ENCODE assay signal across 12 cellular contexts in the genomic region with DNA sequence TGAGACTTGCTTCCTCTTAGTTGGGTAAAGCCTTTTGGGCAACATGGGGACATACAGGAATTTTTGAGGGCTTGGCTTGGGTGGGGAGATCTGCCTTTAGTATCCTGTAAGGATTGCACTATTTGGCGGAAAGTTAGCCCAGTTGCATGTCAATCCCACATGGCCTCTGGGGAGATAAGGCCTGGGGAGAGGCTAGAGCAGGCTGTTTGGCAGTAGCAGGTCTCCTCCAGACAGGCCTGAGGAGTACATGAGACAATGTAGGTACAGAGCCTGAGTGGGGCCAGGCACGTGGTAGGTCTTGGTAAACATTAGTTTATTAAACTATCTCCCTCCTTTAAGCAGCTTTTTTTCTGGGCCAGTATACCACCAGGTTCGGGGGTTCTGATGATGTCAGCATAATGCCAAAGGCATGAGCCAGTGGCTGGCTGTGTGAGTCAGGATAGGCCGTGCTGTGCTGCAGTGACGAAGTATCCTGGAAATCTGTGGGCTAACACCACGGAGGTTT.
DNase-seq lines count a peak whose midpoint lies in the region; ATAC-seq and TF ChIP-seq lines count a peak whose summit lies in the region.
"Had no signal": no experiment of that assay in that cellular context is flagged by ENCODE, and none has a peak within 500 bp of the region (broad histone marks: within the 10 kb centered on the region; RNA-seq: fewer than 3 reads in every experiment).

No MANE protein-coding gene starts in this region.

- 52% methylated on average over 4 of the region's 6 CpGs; no CpG with 5 or more reads in 1 of the 2 experiments for WGBS in IMR-90 (ENCODE audit: extremely low coverage in 2 of 2, insufficient read length in 1 of 2), 2 experiments
- WGBS in transverse colon (ENCODE audit: low coverage in 1 of 2), 2 donors = 53 to 75% methylated on average over 2 to 6 of the region's 6 CpGs

- no peaks in the 10 kb centered on the region for H3K79me1 ChIP-seq in IMR-90 (ENCODE audit: low read depth in 1 of 2, low read length in 2 of 2)

- H2AFZ ChIP-seq in IMR-90 (replicated peaks; ENCODE audit: low read length, poor library complexity) = no peak overlapping the region

- H3K27ac ChIP-seq in IMR-90 (ENCODE audit: insufficient read depth, low read length) (no peak overlapping the region), brain microvascular endothelial cell (no peak overlapping the region), transverse colon (peak overlapping the region; percentile 41 to 65 (median 60))

- peak; percentile 45 for DNase-seq in IMR-90
- DNase-seq in brain microvascular endothelial cell = peak; percentile 66
- peak; percentile 76 for DNase-seq in iris pigment epithelial cell (ENCODE audit: low read depth)
- DNase-seq in transverse colon = no peak
- no peak for DNase-seq in NCI-H2107 treated with DMSO at 0.1 percent for 48 hours (lab: John Stamatoyannopoulos, UW; ENCODE audit: unreplicated experiment)
- DNase-seq in GM10266 (ENCODE audit: extremely low spot score) = no peak
- DNase-seq: activated gamma-delta T cell treated with Interleukin-2 at 50 U/mL for 16 hours; CD4-positive, CD25-positive, alpha-beta regulatory T cell; head of caudate nucleus; NCI-H1105; stimulated activated CD4-positive, alpha-beta T cell treated with anti-CD3 and anti-CD28 coated beads, Interleukin-15, amount 100 ng/mL, for 24 hours had no signal

- no peak for TF ChIP-seq CTCF in IMR-90 (conservative IDR thresholded peaks at IDR 0.05; ENCODE audit: low read depth, low read length)
- no peak for TF ChIP-seq CTCF in brain microvascular endothelial cell (IDR thresholded peaks at IDR 0.05; ENCODE audit: low read depth, low read length, missing control alignments)
- TF ChIP-seq CTCF in transverse colon (IDR thresholded peaks at IDR 0.05) = no peak
- TF ChIP-seq CTCF in GM10266 (IDR thresholded peaks at IDR 0.05; ENCODE audit: control insufficient read depth, insufficient read depth, low read depth, missing control alignments) = no peak

- H2BK20ac ChIP-seq in IMR-90 (ENCODE audit: low read depth, low read length) = no peak overlapping the region

- H4K20me1 ChIP-seq in IMR-90 (ENCODE audit: insufficient read depth, low read length) = no peaks in the 10 kb centered on the region

- intact Hi-C loops in IMR-90 (cut with micrococcal nuclease) = no loop called here
- intact Hi-C loops in transverse colon (cut with DNase I; ENCODE audit: low total_unique reads) = no loop called here

- H3K4ac ChIP-seq in IMR-90 (ENCODE audit: low read depth, low read length) = no peak overlapping the region

- H3K9ac ChIP-seq in IMR-90 (ENCODE audit: low read depth, low read length) = no peak overlapping the region

- no peak overlapping the region for H3K4me3 ChIP-seq in IMR-90 (ENCODE audit: insufficient read depth, low read depth, low read length)
- H3K4me3 ChIP-seq in brain microvascular endothelial cell (ENCODE audit: low read depth, low read length) = no peak overlapping the region
- H3K4me3 ChIP-seq in transverse colon = no peak overlapping the region

- ATAC-seq in IMR-90 (ENCODE audit: low read depth) (peak; percentile 40; the same call in 1 of the 2 replicates), GM18520 (IDR thresholded peaks at IDR 0.05; ENCODE audit: unreplicated experiment) (no peak)

- H3K4me2 ChIP-seq in IMR-90 (ENCODE audit: low read depth, low read length) = no peak overlapping the region

- no peak overlapping the region for H2BK15ac ChIP-seq in IMR-90 (ENCODE audit: low read depth, low read length)

- no peaks in the 10 kb centered on the region for H3K9me3 ChIP-seq in IMR-90 (ENCODE audit: control insufficient read depth, insufficient read depth, low read length)
- H3K9me3 ChIP-seq in transverse colon = no peaks in the 10 kb centered on the region

- no peak overlapping the region for H3K56ac ChIP-seq in IMR-90 (ENCODE audit: extremely low read depth, insufficient read depth, low read length)

- CTCF ChIA-PET in IMR-90 (lab: Yijun Ruan, JAX) = no interaction called here

- H2AK5ac ChIP-seq in IMR-90 (ENCODE audit: low read depth, low read length) = peak overlapping the region; percentile 11; the same call in 1 of the 2 replicates

- no peak overlapping the region for H3K18ac ChIP-seq in IMR-90 (ENCODE audit: low read depth, low read length)

- peaks cover 10% of the 10 kb centered on the region for H3K4me1 ChIP-seq in IMR-90 (ENCODE audit: control insufficient read depth, insufficient read depth, low read length)
- H3K4me1 ChIP-seq in transverse colon = peaks cover 11 to 38% (median 22%) of the 10 kb centered on the region in 4 donors

- H4K5ac ChIP-seq in IMR-90 (ENCODE audit: low read depth, low read length) = no peak overlapping the region

- H2BK5ac ChIP-seq in IMR-90 (ENCODE audit: low read depth, low read length, poor library complexity, severe bottlenecking) = no peak overlapping the region

- TF ChIP-seq EP300 in transverse colon (IDR thresholded peaks at IDR 0.05; ENCODE audit: low read depth) = no peak

- H3K23ac ChIP-seq in IMR-90 (ENCODE audit: low read depth, low read length) = no peak overlapping the region

- H3K14ac ChIP-seq in IMR-90 (replicated peaks; ENCODE audit: low read depth, low read length) = no peak overlapping the region

- no peaks in the 10 kb centered on the region for H3K36me3 ChIP-seq in IMR-90 (ENCODE audit: control insufficient read depth, insufficient read depth, low read length)
- H3K36me3 ChIP-seq in brain microvascular endothelial cell (replicated peaks) = no peaks in the 10 kb centered on the region
- no peaks in the 10 kb centered on the region for H3K36me3 ChIP-seq in transverse colon

- TF ChIP-seq RAD21 in IMR-90 (IDR thresholded peaks at IDR 0.05; ENCODE audit: low read length) = no peak

- no peak overlapping the region for H2AK9ac ChIP-seq in IMR-90 (replicated peaks; ENCODE audit: low read depth, low read length, poor library complexity)

- H4K8ac ChIP-seq in IMR-90 (ENCODE audit: low read depth in 2 of 2, low read length in 2 of 2) = no peak overlapping the region

- no peak overlapping the region for H2BK120ac ChIP-seq in IMR-90 (ENCODE audit: low read depth, low read length)

- H4K91ac ChIP-seq in IMR-90 (ENCODE audit: insufficient read depth, low read depth, low read length) = no peak overlapping the region

- POLR2A ChIA-PET in IMR-90 (lab: Charles Lee; ENCODE audit: unreplicated experiment) = no interaction called here

- H3K9me1 ChIP-seq in IMR-90 (ENCODE audit: insufficient read depth, low read length) = peaks cover 5% of the 10 kb centered on the region

- in situ Hi-C loops in IMR-90 (cut with MboI; ENCODE audit: low sequenced_read_pairs) (no loop called here), brain microvascular endothelial cell (cut with HindIII; ENCODE audit: low pct_ligation_motif_present, low sequenced_read_pairs) (no loop called here), transverse colon (cut with MboI; ENCODE audit: low pct_ligation_motif_present in 1 of 4, low pct_unique_long_range_greater_than_20kb in 1 of 4, low sequenced_read_pairs in 3 of 4) (no loop called here)

- H3K27me3 ChIP-seq in IMR-90 (ENCODE audit: control insufficient read depth, insufficient read depth, low read length) (no peaks in the 10 kb centered on the region), brain microvascular endothelial cell (replicated peaks) (no peaks in the 10 kb centered on the region), transverse colon (no peaks in the 10 kb centered on the region)

- no TSS peak for BruUV-seq in IMR-90 (replicated peaks; lab: Mats Ljungman, UMichigan)

- dilution Hi-C loops in IMR-90 (cut with HindIII; ENCODE audit: low sequenced_read_pairs, unreplicated experiment) = no loop called here

- TF ChIP-seq POLR2A in IMR-90 (IDR thresholded peaks at IDR 0.05; ENCODE audit: low read depth, low read length) = no peak
- TF ChIP-seq POLR2A in transverse colon (IDR thresholded peaks at IDR 0.05) = no peak

TF ChIP-seq in IMR-90, 13 proteins besides CTCF, POLR2A, EP300 and RAD21:
- TF ChIP-seq USF2 (IDR thresholded peaks at IDR 0.05; ENCODE audit: low read depth, low read length) = no peak
- no peak for TF ChIP-seq NFE2L2 (IDR thresholded peaks at IDR 0.05; ENCODE audit: low read depth, low read length)
- TF ChIP-seq MAZ (IDR thresholded peaks at IDR 0.05; ENCODE audit: borderline replicate concordance, low read depth, low read length) = no peak
- peak; percentile 96 for TF ChIP-seq MAFK (IDR thresholded peaks at IDR 0.05; ENCODE audit: low read depth, low read length)
- TF ChIP-seq SMC3 (IDR thresholded peaks at IDR 0.05; ENCODE audit: low read depth, low read length) = no peak
- no peak for TF ChIP-seq CHD1 (IDR thresholded peaks at IDR 0.05; ENCODE audit: low read depth, low read length)

Comparison
In these comparisons a context has a peak if more than half of its experiments do, and no peak if none do; other contexts are left out.
1. DNase-seq: peak in IMR-90 (single experiment), brain microvascular endothelial cell (single experiment) and iris pigment epithelial cell (single experiment); none in transverse colon (single experiment), NCI-H2107 treated with DMSO at 0.1 percent for 48 hours (single experiment) and GM10266 (single experiment).
2. H3K27ac ChIP-seq: peak in transverse colon (4 of 4); none in IMR-90 (single experiment) and brain microvascular endothelial cell (single experiment).